ENCODE assay signal across 1 cellular context in the genomic region with DNA sequence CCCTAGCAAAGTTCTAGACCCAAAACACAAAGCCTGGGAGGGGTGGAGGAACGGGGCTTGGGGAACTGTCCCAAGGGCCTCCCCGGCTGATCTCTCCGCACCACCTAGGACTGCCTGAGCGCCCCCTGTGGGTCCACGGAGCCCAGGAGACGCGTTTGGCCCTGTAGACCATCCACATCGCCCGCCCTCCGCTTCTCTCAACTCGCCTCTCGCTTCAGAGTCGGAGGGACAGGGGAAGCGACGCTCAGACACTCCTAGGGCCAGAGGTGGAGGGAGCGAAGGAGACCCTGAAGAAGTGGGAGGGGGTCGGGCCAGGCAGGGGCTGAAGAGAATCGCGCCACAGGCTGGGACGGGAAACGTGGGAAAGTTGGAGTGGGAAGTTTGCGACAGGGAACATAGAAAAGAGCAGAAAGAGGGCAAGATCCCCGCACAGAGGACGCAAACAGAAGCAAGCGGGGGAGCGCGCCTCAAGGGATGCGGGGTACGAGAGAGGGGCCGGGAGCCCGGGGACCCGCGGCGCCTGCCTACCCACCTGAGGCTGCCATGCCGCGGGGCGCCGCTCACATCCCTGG.
TF ChIP-seq lines count a peak whose summit lies in the region.

No MANE protein-coding gene starts in this region.

TF ChIP-seq in HepG2, 621 proteins besides CTCF, POLR2A, EP300 and RAD21 (continued from another document and continues in another):
- TF ChIP-seq ZBTB40 (IDR thresholded peaks at IDR 0.05) (no peak), ZBTB40 (CRISPR knock-in tag; IDR thresholded peaks at IDR 0.05) (no peak), ZNF496 (CRISPR knock-in tag; IDR thresholded peaks at IDR 0.05; ENCODE audit: insufficient replicate concordance) (no peak), ELF3 (CRISPR knock-in tag; IDR thresholded peaks at IDR 0.05) (no peak), LCORL (IDR thresholded peaks at IDR 0.05) (no peak), LCORL (CRISPR knock-in tag; IDR thresholded peaks at IDR 0.05) (0 out of 2 replicates have a peak, but pooled peaks have one; percentile 20), ZBTB7B (CRISPR knock-in tag; IDR thresholded peaks at IDR 0.05) (peak; percentile 36; the same call in 1 of the 2 replicates), AGO2 (optimal IDR thresholded peaks at IDR 0.05; ENCODE audit: low read depth, low read length) (no peak), HOXA5 (CRISPR knock-in tag; IDR thresholded peaks at IDR 0.05) (no peak), ZNF446 (CRISPR knock-in tag; IDR thresholded peaks at IDR 0.05) (no peak), FOXM1 (CRISPR knock-in tag; IDR thresholded peaks at IDR 0.05) (no peak), ZNF296 (CRISPR knock-in tag; conservative IDR thresholded peaks at IDR 0.05) (no peak), NFIB (CRISPR knock-in tag; IDR thresholded peaks at IDR 0.05; ENCODE audit: borderline replicate concordance) (no peak), SP140L (CRISPR knock-in tag; IDR thresholded peaks at IDR 0.05; ENCODE audit: borderline replicate concordance) (no peak), ZNF576 (CRISPR knock-in tag; IDR thresholded peaks at IDR 0.05) (no peak), GTF3A (CRISPR knock-in tag; conservative IDR thresholded peaks at IDR 0.05) (no peak), PAWR (CRISPR knock-in tag; IDR thresholded peaks at IDR 0.05; ENCODE audit: borderline replicate concordance) (no peak), SMARCC2 (IDR thresholded peaks at IDR 0.05) (no peak), ZNF460 (CRISPR knock-in tag; IDR thresholded peaks at IDR 0.05; ENCODE audit: borderline replicate concordance) (no peak), MEIS1 (CRISPR knock-in tag; IDR thresholded peaks at IDR 0.05; ENCODE audit: borderline replicate concordance) (peak; percentile 66; the same call in 1 of the 2 replicates), ATF6 (CRISPR knock-in tag; conservative IDR thresholded peaks at IDR 0.05) (no peak), CBX2 (IDR thresholded peaks at IDR 0.05; ENCODE audit: low read depth, low read length) (no peak), CBX2 (CRISPR knock-in tag; IDR thresholded peaks at IDR 0.05; ENCODE audit: low read depth) (no peak), ZNF768 (CRISPR knock-in tag; IDR thresholded peaks at IDR 0.05) (peak; percentile 23; the same call in 1 of the 2 replicates), STAG1 (CRISPR knock-in tag; IDR thresholded peaks at IDR 0.05) (peak; percentile 71), ZNF597 (CRISPR knock-in tag; IDR thresholded peaks at IDR 0.05) (no peak), SOX6 (IDR thresholded peaks at IDR 0.05) (no peak), SOX6 (CRISPR knock-in tag; IDR thresholded peaks at IDR 0.05) (peak; percentile 22; the same call in 1 of the 2 replicates), TOPORS (CRISPR knock-in tag; IDR thresholded peaks at IDR 0.05) (no peak), KDM5A (IDR thresholded peaks at IDR 0.05; ENCODE audit: borderline replicate concordance, low read length) (no peak), SPEN (CRISPR knock-in tag; IDR thresholded peaks at IDR 0.05; ENCODE audit: low read depth) (no peak), ZBTB4 (CRISPR knock-in tag; IDR thresholded peaks at IDR 0.05; ENCODE audit: borderline replicate concordance) (no peak), HINFP (CRISPR knock-in tag; IDR thresholded peaks at IDR 0.05; ENCODE audit: low read depth) (0 out of 2 replicates have a peak, but pooled peaks have one; percentile 16), U2AF2 (IDR thresholded peaks at IDR 0.05; ENCODE audit: low read depth, low read length) (no peak), ZSCAN31 (CRISPR knock-in tag; IDR thresholded peaks at IDR 0.05; ENCODE audit: low read depth) (0 out of 2 replicates have a peak, but pooled peaks have one; percentile 15), ZNF331 (CRISPR knock-in tag; IDR thresholded peaks at IDR 0.05) (no peak), ZNF781 (CRISPR knock-in tag; IDR thresholded peaks at IDR 0.05; ENCODE audit: borderline replicate concordance, not compliant biosample characterization) (no peak), RBFOX2 (IDR thresholded peaks at IDR 0.05; ENCODE audit: low read depth, low read length) (no peak)
- TF ChIP-seq, protein P1, sequence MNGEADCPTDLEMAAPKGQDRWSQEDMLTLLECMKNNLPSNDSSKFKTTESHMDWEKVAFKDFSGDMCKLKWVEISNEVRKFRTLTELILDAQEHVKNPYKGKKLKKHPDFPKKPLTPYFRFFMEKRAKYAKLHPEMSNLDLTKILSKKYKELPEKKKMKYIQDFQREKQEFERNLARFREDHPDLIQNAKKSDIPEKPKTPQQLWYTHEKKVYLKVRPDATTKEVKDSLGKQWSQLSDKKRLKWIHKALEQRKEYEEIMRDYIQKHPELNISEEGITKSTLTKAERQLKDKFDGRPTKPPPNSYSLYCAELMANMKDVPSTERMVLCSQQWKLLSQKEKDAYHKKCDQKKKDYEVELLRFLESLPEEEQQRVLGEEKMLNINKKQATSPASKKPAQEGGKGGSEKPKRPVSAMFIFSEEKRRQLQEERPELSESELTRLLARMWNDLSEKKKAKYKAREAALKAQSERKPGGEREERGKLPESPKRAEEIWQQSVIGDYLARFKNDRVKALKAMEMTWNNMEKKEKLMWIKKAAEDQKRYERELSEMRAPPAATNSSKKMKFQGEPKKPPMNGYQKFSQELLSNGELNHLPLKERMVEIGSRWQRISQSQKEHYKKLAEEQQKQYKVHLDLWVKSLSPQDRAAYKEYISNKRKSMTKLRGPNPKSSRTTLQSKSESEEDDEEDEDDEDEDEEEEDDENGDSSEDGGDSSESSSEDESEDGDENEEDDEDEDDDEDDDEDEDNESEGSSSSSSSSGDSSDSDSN (CRISPR knock-in tag; IDR thresholded peaks at IDR 0.05) = peak; percentile 28
- TF ChIP-seq, protein P2, sequence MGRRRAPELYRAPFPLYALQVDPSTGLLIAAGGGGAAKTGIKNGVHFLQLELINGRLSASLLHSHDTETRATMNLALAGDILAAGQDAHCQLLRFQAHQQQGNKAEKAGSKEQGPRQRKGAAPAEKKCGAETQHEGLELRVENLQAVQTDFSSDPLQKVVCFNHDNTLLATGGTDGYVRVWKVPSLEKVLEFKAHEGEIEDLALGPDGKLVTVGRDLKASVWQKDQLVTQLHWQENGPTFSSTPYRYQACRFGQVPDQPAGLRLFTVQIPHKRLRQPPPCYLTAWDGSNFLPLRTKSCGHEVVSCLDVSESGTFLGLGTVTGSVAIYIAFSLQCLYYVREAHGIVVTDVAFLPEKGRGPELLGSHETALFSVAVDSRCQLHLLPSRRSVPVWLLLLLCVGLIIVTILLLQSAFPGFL (CRISPR knock-in tag; IDR thresholded peaks at IDR 0.05) = no peak
